In genomic region chr6:32825966-32826365, GRCh38 we compare ENCODE assay signal across 1 cellular context.
TF ChIP-seq lines count a peak whose summit lies in the region.

No MANE protein-coding gene starts in this region.

TF ChIP-seq in HepG2, 621 proteins besides CTCF, POLR2A, EP300 and RAD21 (continued from another document and continues in another):
- TF ChIP-seq MTERF4 (CRISPR knock-in tag; IDR thresholded peaks at IDR 0.05) (no peak), MYPOP (CRISPR knock-in tag; IDR thresholded peaks at IDR 0.05) (peak; percentile 62; the same call in 1 of the 2 replicates), ZNF503 (CRISPR knock-in tag; IDR thresholded peaks at IDR 0.05) (no peak), NCOA2 (CRISPR knock-in tag; IDR thresholded peaks at IDR 0.05) (no peak), SNAI1 (CRISPR knock-in tag; IDR thresholded peaks at IDR 0.05; ENCODE audit: borderline replicate concordance) (no peak), MXD3 (CRISPR knock-in tag; IDR thresholded peaks at IDR 0.05) (no peak), SNRNP70 (IDR thresholded peaks at IDR 0.05; ENCODE audit: low read depth, low read length) (no peak), GTF2F1 (IDR thresholded peaks at IDR 0.05; ENCODE audit: low read length) (no peak), POGK (CRISPR knock-in tag; conservative IDR thresholded peaks at IDR 0.05) (no peak), ZFP37 (CRISPR knock-in tag; IDR thresholded peaks at IDR 0.05; ENCODE audit: borderline replicate concordance) (no peak), TCF7L2 (IDR thresholded peaks at IDR 0.05; ENCODE audit: low read depth, low read length) (no peak), RELA (CRISPR knock-in tag; IDR thresholded peaks at IDR 0.05) (no peak), TEAD2 (CRISPR knock-in tag; IDR thresholded peaks at IDR 0.05) (no peak), SCMH1 (CRISPR knock-in tag; IDR thresholded peaks at IDR 0.05; ENCODE audit: borderline replicate concordance) (no peak), SIX4 (CRISPR knock-in tag; IDR thresholded peaks at IDR 0.05) (no peak), ZNF558 (CRISPR knock-in tag; IDR thresholded peaks at IDR 0.05; ENCODE audit: borderline replicate concordance) (no peak), POLR2AphosphoS5 (IDR thresholded peaks at IDR 0.05; ENCODE audit: low read depth, low read length) (no peak), KLF12 (CRISPR knock-in tag; IDR thresholded peaks at IDR 0.05; ENCODE audit: borderline replicate concordance) (no peak), SOX5 (CRISPR knock-in tag; IDR thresholded peaks at IDR 0.05; ENCODE audit: borderline replicate concordance) (no peak), FUBP1 (CRISPR knock-in tag; IDR thresholded peaks at IDR 0.05; ENCODE audit: borderline replicate concordance) (no peak), ZGPAT (CRISPR knock-in tag; IDR thresholded peaks at IDR 0.05) (no peak), CREBL2 (CRISPR knock-in tag; IDR thresholded peaks at IDR 0.05; ENCODE audit: borderline replicate concordance) (no peak), TERF1 (CRISPR knock-in tag; IDR thresholded peaks at IDR 0.05) (no peak), DDIT3 (CRISPR knock-in tag; IDR thresholded peaks at IDR 0.05) (no peak), ZNF550 (CRISPR knock-in tag; IDR thresholded peaks at IDR 0.05; ENCODE audit: borderline replicate concordance) (no peak), ZNF782 (CRISPR knock-in tag; IDR thresholded peaks at IDR 0.05; ENCODE audit: borderline replicate concordance) (no peak), ZNF563 (CRISPR knock-in tag; IDR thresholded peaks at IDR 0.05) (no peak), DMAP1 (CRISPR knock-in tag; IDR thresholded peaks at IDR 0.05) (no peak), ZNF878 (CRISPR knock-in tag; IDR thresholded peaks at IDR 0.05) (no peak), SUZ12 (IDR thresholded peaks at IDR 0.05; ENCODE audit: low read depth, low read length) (no peak), ATF4 (CRISPR knock-in tag; IDR thresholded peaks at IDR 0.05) (no peak), ZKSCAN8 (CRISPR knock-in tag; IDR thresholded peaks at IDR 0.05; ENCODE audit: borderline replicate concordance) (no peak), NFAT5 (CRISPR knock-in tag; IDR thresholded peaks at IDR 0.05) (no peak), YY1 (IDR thresholded peaks at IDR 0.05; ENCODE audit: insufficient read depth, insufficient replicate concordance, low read depth, low read length) (no peak), ZNF354B (CRISPR knock-in tag; IDR thresholded peaks at IDR 0.05) (no peak), ZNF75D (CRISPR knock-in tag; IDR thresholded peaks at IDR 0.05; ENCODE audit: borderline replicate concordance) (no peak), U2AF2 (IDR thresholded peaks at IDR 0.05; ENCODE audit: low read depth, low read length) (no peak), ARID5B (CRISPR knock-in tag; IDR thresholded peaks at IDR 0.05) (no peak)
